Comparison of ENCODE assay signal across 25 cellular contexts in genomic region chr4:46081211-46081610, GRCh38. TPM values are rescaled to one million over a fixed set of nuclear protein-coding genes. Genes with fewer than 3 reads are reported as not detected.
"Had no signal": no experiment of that assay in that cellular context is flagged by ENCODE, and none has a peak within 500 bp of the region (broad histone marks: within the 10 kb centered on the region; RNA-seq: fewer than 3 reads in every experiment).

No MANE protein-coding gene starts in this region.

- H3K4me3 ChIP-seq: adrenal gland, coronary artery, dorsolateral prefrontal cortex, esophagus muscularis mucosa, gastrocnemius medialis, heart left ventricle had no signal

- H3K36me3 ChIP-seq: adrenal gland, brain microvascular endothelial cell, esophagus muscularis mucosa, gastrocnemius medialis, heart left ventricle had no signal

- H3K27ac ChIP-seq: adrenal gland, brain microvascular endothelial cell, coronary artery, dorsolateral prefrontal cortex, esophagus muscularis mucosa, foreskin keratinocyte, gastrocnemius medialis, heart left ventricle, VCaP had no signal

- DNase-seq: activated CD4-positive, alpha-beta T cell treated with anti-CD3 and anti-CD28 coated beads for 1 hour; activated CD4-positive, alpha-beta T cell treated with anti-CD3 and anti-CD28 coated beads for 48 hours; activated CD4-positive, alpha-beta T cell treated with anti-CD3 and anti-CD28 coated beads, Interleukin-2, amount 50 U/mL, for 1 hour; activated CD4-positive, alpha-beta T cell treated with anti-CD3 and anti-CD28 coated beads, Interleukin-2, amount 50 U/mL, for 48 hours; activated CD8-positive, alpha-beta memory T cell treated with anti-CD3 and anti-CD28 coated beads for 24 hours; activated CD8-positive, alpha-beta T cell treated with anti-CD3 and anti-CD28 coated beads for 36 hours; activated effector memory CD4-positive, alpha-beta T cell treated with anti-CD3 and anti-CD28 coated beads, Interleukin-2, amount 50 U/mL, for 16 hours; activated naive CD4-positive, alpha-beta T cell treated with anti-CD3 and anti-CD28 coated beads for 36 hours; activated naive CD8-positive, alpha-beta T cell treated with anti-CD3 and anti-CD28 coated beads for 36 hours; activated naive CD8-positive, alpha-beta T cell treated with anti-CD3 and anti-CD28 coated beads, Interleukin-2, amount 50 U/mL, for 24 hours; activated T-cell treated with anti-CD3 and anti-CD28 coated beads, Interleukin-2, amount 50 U/mL, for 4 hours; adrenal gland; brain microvascular endothelial cell; dorsolateral prefrontal cortex; effector memory CD4-positive, alpha-beta T cell; endodermal cell; foreskin keratinocyte; gastrocnemius medialis; glutamatergic neuron; heart left ventricle; T-helper 2 cell had no signal

- H3K27me3 ChIP-seq: adrenal gland, brain microvascular endothelial cell, dorsolateral prefrontal cortex, esophagus muscularis mucosa, foreskin keratinocyte, gastrocnemius medialis, heart left ventricle had no signal

- ATAC-seq: activated CD8-positive, alpha-beta T cell treated with anti-CD3 and anti-CD28 coated beads for 36 hours; activated naive CD8-positive, alpha-beta T cell treated with anti-CD3 and anti-CD28 coated beads, Interleukin-2, amount 50 U/mL, for 24 hours; activated T-cell treated with anti-CD3 and anti-CD28 coated beads, Interleukin-2, amount 50 U/mL, for 4 hours; foreskin keratinocyte; gastrocnemius medialis; heart left ventricle; WTC11 had no signal

- H3K9me3 ChIP-seq: esophagus muscularis mucosa, gastrocnemius medialis, heart left ventricle had no signal

RNA-seq across cellular contexts. Expression of gene GABRG1, which starts 42.6 kb away (rescaled TPM):
- polyA plus RNA-seq: foreskin keratinocyte, heart left ventricle had no signal
